9 cellular contexts compared by ENCODE assay signal in the genomic region with DNA sequence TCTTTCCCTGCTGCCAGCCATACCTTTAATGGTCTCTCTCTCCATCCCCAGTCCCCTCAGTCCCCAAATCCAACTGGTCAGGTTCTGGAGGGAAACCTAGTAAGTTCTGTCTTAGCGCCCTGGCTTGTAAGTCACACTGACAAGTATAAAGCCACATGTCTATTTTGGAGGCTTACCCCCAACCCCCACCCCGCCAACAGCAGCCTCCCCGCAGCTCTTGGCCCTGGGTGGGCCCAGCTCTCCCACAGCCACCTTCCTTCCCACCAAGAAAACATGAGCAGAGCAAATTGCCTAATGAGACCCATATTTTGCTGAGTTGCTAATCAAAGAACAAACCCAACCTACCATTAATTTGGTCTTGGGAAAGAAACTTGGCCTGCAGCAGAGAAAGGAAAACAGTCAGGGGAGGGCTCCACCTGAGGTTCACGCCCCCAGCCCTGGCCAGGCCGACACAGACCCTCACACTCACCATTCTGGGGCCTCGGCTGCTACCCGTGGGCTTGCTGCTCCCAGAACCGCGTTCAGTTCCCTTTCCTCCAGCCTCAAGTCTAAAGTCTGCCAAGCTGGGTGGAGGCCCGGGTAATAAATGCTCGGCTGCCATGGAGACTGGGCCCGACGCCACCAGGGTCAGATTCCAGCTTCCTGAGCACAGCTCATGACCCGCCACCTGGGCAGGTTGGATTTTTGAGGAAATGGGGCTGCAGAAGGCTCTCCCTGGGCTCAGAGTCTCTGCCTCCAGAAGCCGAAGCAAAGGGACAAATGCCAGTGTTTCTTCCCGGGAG. TPM values are rescaled to one million over a fixed set of nuclear protein-coding genes. Genes with fewer than 3 reads are reported as not detected.
DNase-seq lines count a peak whose midpoint lies in the region; ATAC-seq, FAIRE-seq and TF ChIP-seq lines count a peak whose summit lies in the region.
"Had no signal": no experiment of that assay in that cellular context is flagged by ENCODE, and none has a peak within 500 bp of the region (broad histone marks: within the 10 kb centered on the region; RNA-seq: fewer than 3 reads in every experiment).

A gene with protein sequence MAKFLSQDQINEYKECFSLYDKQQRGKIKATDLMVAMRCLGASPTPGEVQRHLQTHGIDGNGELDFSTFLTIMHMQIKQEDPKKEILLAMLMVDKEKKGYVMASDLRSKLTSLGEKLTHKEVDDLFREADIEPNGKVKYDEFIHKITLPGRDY (minus strand): TSS at position 557 of the 782 bp plus-strand sequence. CDS start 85 bp downstream, at position 472.

- intact Hi-C loops in left ventricle myocardium inferior (cut with micrococcal nuclease) (no loop called here), gastrocnemius medialis (cut with DNase I; ENCODE audit: low total_unique reads) (no loop called here)

- FAIRE-seq in GM19239 (lab: Jason Lieb, UNC), result no peak

- H3K9me3 ChIP-seq in Peyer's patch (no peaks in the 10 kb centered on the region), left ventricle myocardium inferior (replicated peaks) (no peaks in the 10 kb centered on the region), gastrocnemius medialis (no peaks in the 10 kb centered on the region)

- H3K4me1 ChIP-seq in Peyer's patch, result peaks cover 0 to 37% (median 0%) of the 10 kb centered on the region in 4 donors
- H3K4me1 ChIP-seq in left ventricle myocardium inferior, result peaks cover 35% of the 10 kb centered on the region
- peaks cover 30 to 31% of the 10 kb centered on the region in 2 donors for H3K4me1 ChIP-seq in gastrocnemius medialis

- H3K27ac ChIP-seq in Peyer's patch, result peak within 1 kb of the TSS; percentile 17 to 90 (median 78)
- peak within 1 kb of the TSS; percentile 39 for H3K27ac ChIP-seq in left ventricle myocardium inferior (replicated peaks)
- peak within 1 kb of the TSS in 2 of 4 donors; percentile 21 to 23 for H3K27ac ChIP-seq in gastrocnemius medialis

- peak; percentile 34 to 67 for ATAC-seq in gastrocnemius medialis

- peak; percentile 54 for DNase-seq in H7
- peak in 2 of 3 donors; percentile 92 to 93 for DNase-seq in Peyer's patch
- peak; percentile 69 for DNase-seq in left ventricle myocardium inferior
- DNase-seq in gastrocnemius medialis, result peak; percentile 48 to 67
- no peak for DNase-seq in COLO829 (ENCODE audit: low spot score)
- DNase-seq in GM19239 (ENCODE audit: insufficient read length, low spot score), result no peak
- DNase-seq in ecto neural progenitor cell (ENCODE audit: low spot score), result no peak
- no peak for DNase-seq in SIG-M5 treated with dmso at 0.1 percent for 504 hours (lab: John Stamatoyannopoulos, UW; ENCODE audit: unreplicated experiment)
- DNase-seq: HFFc6 had no signal

- peak; percentile 51 to 85 for TF ChIP-seq POLR2A in Peyer's patch (IDR thresholded peaks at IDR 0.05)
- peak in 1 of 2 donors; percentile 7 for TF ChIP-seq POLR2A in gastrocnemius medialis (IDR thresholded peaks at IDR 0.05)

- in situ Hi-C loops in gastrocnemius medialis (cut with MboI; ENCODE audit: low sequenced_read_pairs in 4 of 4), result no loop called here

- H3K36me3 ChIP-seq in H7 (replicated peaks; ENCODE audit: control insufficient read depth, insufficient read depth, low read length) (peaks cover 1% of the 10 kb centered on the region), Peyer's patch (no peaks in the 10 kb centered on the region), left ventricle myocardium inferior (no peaks in the 10 kb centered on the region), gastrocnemius medialis (no peaks in the 10 kb centered on the region)

- TF ChIP-seq CTCF in Peyer's patch (IDR thresholded peaks at IDR 0.05) (no peak), left ventricle myocardium inferior (IDR thresholded peaks at IDR 0.05; ENCODE audit: borderline replicate concordance) (no peak), gastrocnemius medialis (IDR thresholded peaks at IDR 0.05 in 4 of 5, conservative IDR thresholded peaks at IDR 0.05 in 1 of 5) (no peak)

- H3K4me3 ChIP-seq in H7 (ENCODE audit: insufficient read depth, low read depth, low read length) (no peak within 1 kb of the TSS), Peyer's patch (peak within 1 kb of the TSS in 3 of 4 donors; percentile 28 to 63 (median 57)), left ventricle myocardium inferior (peak within 1 kb of the TSS; percentile 40), gastrocnemius medialis (peak within 1 kb of the TSS in 3 of 4 donors; percentile 17 to 31 (median 28))

- H3K27me3 ChIP-seq in H7 (ENCODE audit: control insufficient read depth, insufficient read depth, low read length) (no peaks in the 10 kb centered on the region), Peyer's patch (no peaks in the 10 kb centered on the region), left ventricle myocardium inferior (ENCODE audit: low read depth) (no peaks in the 10 kb centered on the region), gastrocnemius medialis (no peaks in the 10 kb centered on the region)

RNA-seq across cellular contexts. Expression of the gene that starts here (rescaled TPM):
- 5.6 and 7.4 TPM in 2 replicates for total RNA-seq in H7 (2014; rRNA removed; shearing (Covaris generic))
- total RNA-seq in Peyer's patch (100 to 1,000 TPM in 3 of 4 donors, 10 to 100 TPM in 1; 57.8 to 153 (median 126) TPM), left ventricle myocardium inferior (0.91 TPM), gastrocnemius medialis (1 to 10 TPM in 3 of 4 donors, under 1 TPM in 1; 0.66 to 2.4 (median 1.5) TPM)

Comparison
In these comparisons a context has a peak if more than half of its experiments do, and no peak if none do; other contexts are left out.
1. Peak in DNase-seq, H3K4me3 ChIP-seq and H3K27ac ChIP-seq in left ventricle myocardium inferior; RNA of the gene not detected or under 1 TPM.
2. DNase-seq: peak in H7 (single experiment), Peyer's patch (2 of 3) and gastrocnemius medialis (2 of 2); none in COLO829 (single experiment), GM19239 (single experiment), ecto neural progenitor cell (single experiment) and SIG-M5 treated with dmso at 0.1 percent for 504 hours (single experiment).